11 cellular contexts compared by ENCODE assay signal in genomic region chr12:120258323-120258896, GRCh38. TPM values are rescaled to one million over a fixed set of nuclear protein-coding genes. Genes with fewer than 3 reads are reported as not detected.
A peak's percentile ranks its signal among the peaks of the same experiment; 100 is the strongest.
DNase-seq lines count a peak whose midpoint lies in the region; ATAC-seq, FAIRE-seq and TF ChIP-seq lines count a peak whose summit lies in the region.
"Had no signal": no experiment of that assay in that cellular context is flagged by ENCODE, and none has a peak within 500 bp of the region (broad histone marks: within the 10 kb centered on the region; RNA-seq: fewer than 3 reads in every experiment).

No MANE protein-coding gene starts in this region.

- no peaks in the 10 kb centered on the region for H3K27me3 Mint-ChIP-seq in HFFc6 (ENCODE audit: insufficient read depth)
- no peaks in the 10 kb centered on the region for H3K27me3 Mint-ChIP-seq in effector memory CD8-positive, alpha-beta T cell

- TF ChIP-seq CTCF in AG04450 (IDR thresholded peaks at IDR 0.05; ENCODE audit: low read depth, low read length) = no peak
- no peak for TF ChIP-seq CTCF in HFFc6 (IDR thresholded peaks at IDR 0.05)
- TF ChIP-seq CTCF in neutrophil (IDR thresholded peaks at IDR 0.05) = no peak
- no peak for TF ChIP-seq CTCF in A673 (conservative IDR thresholded peaks at IDR 0.05; ENCODE audit: low read depth, low read length)
- no peak for TF ChIP-seq CTCF in kidney (IDR thresholded peaks at IDR 0.05; ENCODE audit: borderline replicate concordance, extremely low read depth, insufficient read depth)

- DNase-seq in AG04450 (ENCODE audit: low read depth, low spot score) (no peak), HFFc6 (no peak), A673 (ENCODE audit: low spot score) (no peak), kidney (no peak), T-helper 9 cell (no peak)
- no peak for DNase-seq in effector memory CD8-positive, alpha-beta T cell
- DNase-seq in activated effector memory CD4-positive, alpha-beta T cell treated with anti-CD3 and anti-CD28 coated beads, Interleukin-2, amount 50 U/mL, for 16 hours = no peak
- DNase-seq: activated CD4-positive, CD25-positive, alpha-beta regulatory T cell treated with anti-CD3 and anti-CD28 coated beads, Interleukin-2, amount 50 U/mL, for 72 hours had no signal

- H3K4me1 ChIP-seq in neutrophil (ENCODE audit: control insufficient read depth in 1 of 2, insufficient read depth in 1 of 2, low read depth in 1 of 2, low read length in 1 of 2) (peaks cover 98% of the 10 kb centered on the region in 2 experiments), A673 (ENCODE audit: insufficient read depth, low read length, poor library complexity, severe bottlenecking) (peaks cover 19% of the 10 kb centered on the region), kidney (ENCODE audit: control insufficient read depth in 1 of 2, insufficient read depth in 1 of 2, low read depth in 1 of 2, low read length in 2 of 2) (peaks cover 43 to 49% of the 10 kb centered on the region in 2 donors)

- peak overlapping the region; percentile 80 for H3K4me3 Mint-ChIP-seq in HFFc6
- peak overlapping the region; percentile 97 to 99 for H3K4me3 Mint-ChIP-seq in effector memory CD8-positive, alpha-beta T cell

- ATAC-seq in effector memory CD8-positive, alpha-beta T cell (replicated peaks) = no peak
- ATAC-seq: HCT116 had no signal

- intact Hi-C loops in A673 (cut with micrococcal nuclease; ENCODE audit: unreplicated experiment) (no loop called here), kidney (cut with DNase I) (no loop called here)

- H3K4me1 Mint-ChIP-seq in HFFc6 (ENCODE audit: low read depth) = peaks cover 93% of the 10 kb centered on the region
- H3K4me1 Mint-ChIP-seq in effector memory CD8-positive, alpha-beta T cell (ENCODE audit: low read depth in 2 of 2) = peaks cover 71 to 85% of the 10 kb centered on the region in 2 donors

- CTCF ChIA-PET in AG04450 (lab: Charles Lee) (interaction anchor here (1.3 to 21.8 kb wide), 2 partner anchors 33 to 57 kb away, joined by 5 to 685 read pairs; partner anchors contain the start of gene RPLP0), A673 (lab: Charles Lee) (interaction anchor here (1.5 kb wide), 1 partner anchor 30 kb away, joined by 6 read pairs; no protein-coding TSS in a partner anchor)

- H3K4me3 ChIP-seq in AG04450 (ENCODE audit: low read depth, low read length) = no peak overlapping the region
- H3K4me3 ChIP-seq in neutrophil (ENCODE audit: low read depth in 1 of 2, low read length in 1 of 2) = peak overlapping the region in 1 of 2 experiments; percentile 86
- no peak overlapping the region for H3K4me3 ChIP-seq in A673 (ENCODE audit: low read depth, low read length, poor library complexity, severe bottlenecking)
- no peak overlapping the region for H3K4me3 ChIP-seq in kidney (ENCODE audit: low read length in 2 of 2)

- H3K27me3 ChIP-seq in AG04450 (ENCODE audit: control insufficient read depth, insufficient read depth, low read length) (no peaks in the 10 kb centered on the region), neutrophil (no peaks in the 10 kb centered on the region), A673 (replicated peaks; ENCODE audit: insufficient read depth, low read depth, low read length, poor library complexity) (no peaks in the 10 kb centered on the region)

- H3K27ac Mint-ChIP-seq in HFFc6 = peak overlapping the region; percentile 95
- H3K27ac Mint-ChIP-seq in effector memory CD8-positive, alpha-beta T cell = peak overlapping the region; percentile 71 to 81

- no TSS peak for BruUV-seq in A673 (replicated peaks; lab: Mats Ljungman, UMichigan)

- H3K27ac ChIP-seq in AG04450 (ENCODE audit: low read depth, low read length) (peak overlapping the region; percentile 39), neutrophil (peak overlapping the region; percentile 99), A673 (ENCODE audit: low read depth, low read length, poor library complexity, severe bottlenecking) (no peak overlapping the region), kidney (ENCODE audit: low read depth in 2 of 2, low read length in 2 of 2) (peak overlapping the region in 1 of 2 donors; percentile 41)

- POLR2A ChIA-PET in AG04450 (lab: Yijun Ruan, JAX) = interaction anchor here (1.2 to 2.7 kb wide), 4 partner anchors 28 to 57 kb away, joined by 4 to 54 read pairs (median 42); partner anchors contain the start of genes RNU4-1, RNU4-2 and RPLP0
- POLR2A ChIA-PET in A673 (lab: Charles Lee; ENCODE audit: low non-redundant PET) = no interaction called here

- H3K36me3 ChIP-seq in neutrophil (peaks cover 43% of the 10 kb centered on the region), A673 (ENCODE audit: insufficient read depth, low read length, poor library complexity, severe bottlenecking) (peaks cover 5% of the 10 kb centered on the region), kidney (ENCODE audit: control insufficient read depth in 1 of 2, insufficient read depth in 2 of 2, low read length in 2 of 2) (no peaks in the 10 kb centered on the region)

- no peak overlapping the region for H3K9ac ChIP-seq in kidney (ENCODE audit: low read length in 2 of 2)

- peaks cover 28% of the 10 kb centered on the region for H3K36me3 Mint-ChIP-seq in HFFc6 (ENCODE audit: low read depth)
- H3K36me3 Mint-ChIP-seq in effector memory CD8-positive, alpha-beta T cell (ENCODE audit: insufficient read depth) = peaks cover 39% of the 10 kb centered on the region

- no peaks in the 10 kb centered on the region for H3K9me3 Mint-ChIP-seq in HFFc6
- no peaks in the 10 kb centered on the region for H3K9me3 Mint-ChIP-seq in effector memory CD8-positive, alpha-beta T cell

- FAIRE-seq in kidney (lab: Jason Lieb, UNC) = no peak

- H3K9me3 ChIP-seq in AG04450 (ENCODE audit: control insufficient read depth, insufficient read depth, low read length) (no peaks in the 10 kb centered on the region), neutrophil (no peaks in the 10 kb centered on the region), A673 (ENCODE audit: low read depth, low read length, poor library complexity, severe bottlenecking) (no peaks in the 10 kb centered on the region), kidney (ENCODE audit: control insufficient read depth in 1 of 2, low read length in 2 of 2) (no peaks in the 10 kb centered on the region)

RNA-seq across cellular contexts. Expression of gene PXN, which starts 7.1 kb away (rescaled TPM):
- 35.0 and 48.1 TPM in 2 replicates for polyA plus RNA-seq in AG04450 (2011; rRNA removed)
- 37.7 and 60.7 TPM in 2 replicates for polyA minus RNA-seq in AG04450 (2011; rRNA and poly(A)+ RNA removed)
- 100 to 1,000 TPM; 219 to 290 (median 253) TPM for total RNA-seq in HFFc6 (2021; fragmentation: NEBNext Ultra II Directional; extraction: Animal tissue kit (Norgen Biotek cat#: 25700))
- 110 and 127 TPM in 2 replicates for total RNA-seq in A673 (2021)
- total RNA-seq in kidney = 133 TPM
- 57.1 TPM for polyA plus RNA-seq in kidney (ENCODE audit: insufficient read depth, low read depth, low replicate concordance)

RNA-seq across cellular contexts. Expression of gene RNU4-2, which starts 33.3 kb away (rescaled TPM):
- polyA plus RNA-seq in AG04450 (2011; rRNA removed) = under 0.01 TPM in 2 replicates
- under 0.01 TPM in 2 replicates for polyA minus RNA-seq in AG04450 (2011; rRNA and poly(A)+ RNA removed)
- 1,000 to 10,000 TPM in 5 of 6 experiments, 100 to 1,000 TPM in 1; 743 to 2,047 (median 1,452) TPM for total RNA-seq in HFFc6 (2021; fragmentation: NEBNext Ultra II Directional; extraction: Animal tissue kit (Norgen Biotek cat#: 25700))
- total RNA-seq in A673 (2021) = 2,640 and 2,668 TPM in 2 replicates
- 18,412 TPM for total RNA-seq in kidney
- polyA plus RNA-seq in kidney (ENCODE audit: insufficient read depth, low read depth, low replicate concordance) = not detected
- total RNA-seq: LHCN-M2 had no signal

RNA-seq across cellular contexts. Expression of gene RNU4-1, which starts 34.6 kb away (rescaled TPM):
- polyA plus RNA-seq in AG04450 (2011; rRNA removed) = under 0.01 TPM in 1 of 2 replicates, not detected in the other
- under 0.01 TPM in 2 replicates for polyA minus RNA-seq in AG04450 (2011; rRNA and poly(A)+ RNA removed)
- total RNA-seq in HFFc6 (2021; fragmentation: NEBNext Ultra II Directional; extraction: Animal tissue kit (Norgen Biotek cat#: 25700)) = 1,000 to 10,000 TPM in 4 of 6 experiments, 100 to 1,000 TPM in 2; 766 to 1,512 (median 1,200) TPM
- total RNA-seq in A673 (2021) = 1,130 and 1,293 TPM in 2 replicates
- 3,016 TPM for total RNA-seq in kidney
- polyA plus RNA-seq in kidney (ENCODE audit: insufficient read depth, low read depth, low replicate concordance) = not detected
- total RNA-seq: LHCN-M2 had no signal

RNA-seq across cellular contexts. Expression of gene SIRT4, which starts 43.7 kb away (rescaled TPM):
- polyA plus RNA-seq in AG04450 (2011; rRNA removed) = 1.4 and 1.9 TPM in 2 replicates
- polyA minus RNA-seq in AG04450 (2011; rRNA and poly(A)+ RNA removed) = 1.6 and 2.6 TPM in 2 replicates
- total RNA-seq in HFFc6 (2021; fragmentation: NEBNext Ultra II Directional; extraction: Animal tissue kit (Norgen Biotek cat#: 25700)) = 1 to 10 TPM in 3 of 6 experiments, under 1 TPM in 3; 0.84 to 2.1 (median 1.1) TPM
- 3.7 and 4.8 TPM in 2 replicates for total RNA-seq in A673 (2021)
- 1.5 TPM for total RNA-seq in kidney
- polyA plus RNA-seq in kidney (ENCODE audit: insufficient read depth, low read depth, low replicate concordance) = 8.1 TPM

RNA-seq across cellular contexts. Expression of gene RPLP0, which starts 57.5 kb away (rescaled TPM):
- polyA plus RNA-seq in AG04450 (2011; rRNA removed) = 4,854 and 5,695 TPM in 2 replicates
- polyA minus RNA-seq in AG04450 (2011; rRNA and poly(A)+ RNA removed) = 2,992 and 3,454 TPM in 2 replicates
- total RNA-seq in HFFc6 (2021; fragmentation: NEBNext Ultra II Directional; extraction: Animal tissue kit (Norgen Biotek cat#: 25700)) = 1,000 to 10,000 TPM; 2,131 to 2,494 (median 2,241) TPM
- total RNA-seq in A673 (2021) = 1,951 and 2,047 TPM in 2 replicates
- total RNA-seq in kidney = 1,384 TPM
- 1,654 TPM for polyA plus RNA-seq in kidney (ENCODE audit: insufficient read depth, low read depth, low replicate concordance)
